In the genomic region with DNA sequence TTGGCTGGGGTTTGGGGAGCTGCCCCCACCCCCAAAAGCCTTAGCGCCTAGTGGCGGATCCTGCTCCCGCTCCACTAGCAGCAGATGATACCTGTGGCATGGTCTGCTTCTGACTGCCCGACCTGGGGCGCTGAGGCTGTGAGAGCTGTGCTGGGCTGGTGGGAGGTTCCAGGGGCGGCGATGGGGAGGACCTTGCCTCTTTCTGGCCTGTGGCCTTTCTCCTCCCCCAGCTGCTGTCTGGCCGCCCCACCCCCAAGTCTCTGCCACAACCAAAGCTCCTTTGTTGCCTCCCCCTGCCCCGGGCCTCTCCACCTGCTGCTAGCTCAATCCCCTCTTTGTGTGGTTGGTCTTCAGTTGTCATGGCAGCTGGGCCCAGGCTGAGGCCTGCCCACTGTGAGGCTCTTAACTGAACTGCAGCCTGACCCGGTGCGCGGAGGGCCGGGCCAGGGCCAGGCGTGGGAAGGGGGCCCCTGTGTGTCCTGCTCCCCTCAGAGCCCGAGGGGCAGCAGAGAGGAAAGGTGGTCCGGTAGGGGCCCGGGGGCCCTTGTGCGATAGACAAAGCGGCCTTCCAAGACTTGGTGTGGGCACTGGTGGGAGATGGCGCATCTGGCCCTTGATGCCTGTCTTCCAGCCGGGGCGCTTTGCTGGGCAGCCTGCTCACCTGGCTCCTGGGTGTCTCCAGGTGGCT, we compare ENCODE assay signal across 1 cellular context.
TF ChIP-seq lines count a peak whose summit lies in the region.

No MANE protein-coding gene starts in this region.

TF ChIP-seq in HepG2, 621 proteins besides CTCF, POLR2A, EP300 and RAD21 (continued from another document and continues in another):
- peak; percentile 26; the same call in 1 of the 2 replicates for TF ChIP-seq HMGXB3 (CRISPR knock-in tag; IDR thresholded peaks at IDR 0.05; ENCODE audit: borderline replicate concordance)
- 0 out of 2 replicates have a peak, but pooled peaks have one; percentile 59 for TF ChIP-seq ZNF704 (CRISPR knock-in tag; IDR thresholded peaks at IDR 0.05; ENCODE audit: borderline replicate concordance)
- no peak for TF ChIP-seq ZNF430 (CRISPR knock-in tag; IDR thresholded peaks at IDR 0.05)
- no peak for TF ChIP-seq CAMTA2 (CRISPR knock-in tag; IDR thresholded peaks at IDR 0.05; ENCODE audit: borderline replicate concordance)
- TF ChIP-seq FOXO4 (CRISPR knock-in tag; conservative IDR thresholded peaks at IDR 0.05) = no peak
- no peak for TF ChIP-seq STAT5B (CRISPR knock-in tag; IDR thresholded peaks at IDR 0.05)
- peak; percentile 95 for TF ChIP-seq AKAP8 (CRISPR knock-in tag; IDR thresholded peaks at IDR 0.05)
- no peak for TF ChIP-seq ZNF605 (CRISPR knock-in tag; IDR thresholded peaks at IDR 0.05)
- no peak for TF ChIP-seq ZNF207 (IDR thresholded peaks at IDR 0.05; ENCODE audit: borderline replicate concordance)
- TF ChIP-seq TEAD2 (CRISPR knock-in tag; IDR thresholded peaks at IDR 0.05) = no peak
- peak; percentile 87 for TF ChIP-seq RFX3 (CRISPR knock-in tag; IDR thresholded peaks at IDR 0.05)
- TF ChIP-seq IRF9 (CRISPR knock-in tag; IDR thresholded peaks at IDR 0.05; ENCODE audit: borderline replicate concordance) = peak; percentile 80; the same call in 1 of the 2 replicates
- TF ChIP-seq, protein P1, sequence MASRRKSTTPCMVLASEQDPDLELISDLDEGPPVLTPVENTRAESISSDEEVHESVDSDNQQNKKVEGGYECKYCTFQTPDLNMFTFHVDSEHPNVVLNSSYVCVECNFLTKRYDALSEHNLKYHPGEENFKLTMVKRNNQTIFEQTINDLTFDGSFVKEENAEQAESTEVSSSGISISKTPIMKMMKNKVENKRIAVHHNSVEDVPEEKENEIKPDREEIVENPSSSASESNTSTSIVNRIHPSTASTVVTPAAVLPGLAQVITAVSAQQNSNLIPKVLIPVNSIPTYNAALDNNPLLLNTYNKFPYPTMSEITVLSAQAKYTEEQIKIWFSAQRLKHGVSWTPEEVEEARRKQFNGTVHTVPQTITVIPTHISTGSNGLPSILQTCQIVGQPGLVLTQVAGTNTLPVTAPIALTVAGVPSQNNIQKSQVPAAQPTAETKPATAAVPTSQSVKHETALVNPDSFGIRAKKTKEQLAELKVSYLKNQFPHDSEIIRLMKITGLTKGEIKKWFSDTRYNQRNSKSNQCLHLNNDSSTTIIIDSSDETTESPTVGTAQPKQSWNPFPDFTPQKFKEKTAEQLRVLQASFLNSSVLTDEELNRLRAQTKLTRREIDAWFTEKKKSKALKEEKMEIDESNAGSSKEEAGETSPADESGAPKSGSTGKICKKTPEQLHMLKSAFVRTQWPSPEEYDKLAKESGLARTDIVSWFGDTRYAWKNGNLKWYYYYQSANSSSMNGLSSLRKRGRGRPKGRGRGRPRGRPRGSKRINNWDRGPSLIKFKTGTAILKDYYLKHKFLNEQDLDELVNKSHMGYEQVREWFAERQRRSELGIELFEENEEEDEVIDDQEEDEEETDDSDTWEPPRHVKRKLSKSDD (CRISPR knock-in tag; IDR thresholded peaks at IDR 0.05; ENCODE audit: low read depth) = peak; percentile 22; the same call in 1 of the 2 replicates
- peak; percentile 96 for TF ChIP-seq PAXIP1 (CRISPR knock-in tag; conservative IDR thresholded peaks at IDR 0.05)
- 0 out of 2 replicates have a peak, but pooled peaks have one; percentile 53 for TF ChIP-seq ZBTB42 (CRISPR knock-in tag; IDR thresholded peaks at IDR 0.05)
- no peak for TF ChIP-seq IRX3 (CRISPR knock-in tag; IDR thresholded peaks at IDR 0.05; ENCODE audit: borderline replicate concordance, low read depth)
- TF ChIP-seq TOPORS (CRISPR knock-in tag; IDR thresholded peaks at IDR 0.05) = no peak
- TF ChIP-seq ZNF772 (CRISPR knock-in tag; IDR thresholded peaks at IDR 0.05) = peak; percentile 93; the same call in 1 of the 2 replicates
- TF ChIP-seq BHLHE40 (IDR thresholded peaks at IDR 0.05; ENCODE audit: low read length) = peak; percentile 36; the same call in 1 of the 2 replicates
- no peak; the same call in 1 of the 2 replicates for TF ChIP-seq DMAP1 (CRISPR knock-in tag; IDR thresholded peaks at IDR 0.05)
- TF ChIP-seq, protein P2, sequence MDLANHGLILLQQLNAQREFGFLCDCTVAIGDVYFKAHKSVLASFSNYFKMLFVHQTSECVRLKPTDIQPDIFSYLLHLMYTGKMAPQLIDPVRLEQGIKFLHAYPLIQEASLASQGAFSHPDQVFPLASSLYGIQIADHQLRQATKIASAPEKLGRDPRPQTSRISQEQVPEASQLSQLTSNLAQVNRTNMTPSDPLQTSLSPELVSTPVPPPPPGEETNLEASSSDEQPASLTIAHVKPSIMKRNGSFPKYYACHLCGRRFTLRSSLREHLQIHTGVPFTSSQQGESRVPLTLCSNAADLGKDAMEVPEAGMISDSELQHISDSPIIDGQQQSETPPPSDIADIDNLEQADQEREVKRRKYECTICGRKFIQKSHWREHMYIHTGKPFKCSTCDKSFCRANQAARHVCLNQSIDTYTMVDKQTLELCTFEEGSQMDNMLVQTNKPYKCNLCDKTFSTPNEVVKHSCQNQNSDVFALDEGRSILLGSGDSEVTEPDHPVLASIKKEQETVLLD (CRISPR knock-in tag; IDR thresholded peaks at IDR 0.05; ENCODE audit: low read depth) = peak; percentile 20; the same call in 1 of the 2 replicates
- peak; percentile 46 for TF ChIP-seq PTBP1 (IDR thresholded peaks at IDR 0.05; ENCODE audit: low read depth, low read length, poor library complexity, severe bottlenecking)
- peak; percentile 69; the same call in 1 of the 2 replicates for TF ChIP-seq MAX (IDR thresholded peaks at IDR 0.05)
- no peak for TF ChIP-seq DZIP1 (CRISPR knock-in tag; IDR thresholded peaks at IDR 0.05)
- TF ChIP-seq MYNN (CRISPR knock-in tag; IDR thresholded peaks at IDR 0.05; ENCODE audit: low read depth) = peak; percentile 99
- TF ChIP-seq SMARCC2 (IDR thresholded peaks at IDR 0.05) = no peak
- no peak for TF ChIP-seq ZNF230 (CRISPR knock-in tag; IDR thresholded peaks at IDR 0.05)
- TF ChIP-seq ZBTB3 (CRISPR knock-in tag; IDR thresholded peaks at IDR 0.05; ENCODE audit: borderline replicate concordance, low read depth) = no peak
- TF ChIP-seq DR1 (CRISPR knock-in tag; IDR thresholded peaks at IDR 0.05) = peak; percentile 89
- peak; percentile 70 for TF ChIP-seq RBM22 (optimal IDR thresholded peaks at IDR 0.05; ENCODE audit: low read length)
- no peak for TF ChIP-seq TCF12 (IDR thresholded peaks at IDR 0.05)
- TF ChIP-seq TCF12 (CRISPR knock-in tag; IDR thresholded peaks at IDR 0.05) = no peak
- TF ChIP-seq HDAC6 (IDR thresholded peaks at IDR 0.05; ENCODE audit: low read depth, low read length) = no peak
- peak; percentile 16; the same call in 1 of the 2 replicates for TF ChIP-seq ZNF749 (CRISPR knock-in tag; IDR thresholded peaks at IDR 0.05; ENCODE audit: borderline replicate concordance)
- no peak for TF ChIP-seq ISX (CRISPR knock-in tag; conservative IDR thresholded peaks at IDR 0.05)
- TF ChIP-seq ZNF775 (CRISPR knock-in tag; IDR thresholded peaks at IDR 0.05; ENCODE audit: borderline replicate concordance) = no peak
- peak; percentile 84 for TF ChIP-seq GZF1 (CRISPR knock-in tag; IDR thresholded peaks at IDR 0.05)
- TF ChIP-seq ZFP90 (CRISPR knock-in tag; IDR thresholded peaks at IDR 0.05; ENCODE audit: borderline replicate concordance) = peak; percentile 6; the same call in 1 of the 2 replicates
